1 cellular context compared by ENCODE assay signal in genomic region chr12:12561305-12562015, GRCh38.
TF ChIP-seq lines count a peak whose summit lies in the region.

No MANE protein-coding gene starts in this region.

TF ChIP-seq in HepG2, 621 proteins besides CTCF, POLR2A, EP300 and RAD21 (continued from another document and continues in another):
- peak; percentile 68; the same call in 1 of the 2 replicates for TF ChIP-seq NFAT5 (CRISPR knock-in tag; IDR thresholded peaks at IDR 0.05)
- TF ChIP-seq ZNF501 (CRISPR knock-in tag; IDR thresholded peaks at IDR 0.05) = peak; percentile 63
- TF ChIP-seq ZFY (CRISPR knock-in tag; IDR thresholded peaks at IDR 0.05) = peak; percentile 84
- 0 out of 2 replicates have a peak, but pooled peaks have one; percentile 19 for TF ChIP-seq AHR (CRISPR knock-in tag; IDR thresholded peaks at IDR 0.05)
- TF ChIP-seq SPEN (CRISPR knock-in tag; IDR thresholded peaks at IDR 0.05; ENCODE audit: low read depth) = 0 out of 2 replicates have a peak, but pooled peaks have one; percentile 25
- TF ChIP-seq BHLHE40 (IDR thresholded peaks at IDR 0.05; ENCODE audit: low read length) = peak; percentile 4; the same call in 1 of the 2 replicates
- no peak for TF ChIP-seq NFRKB (IDR thresholded peaks at IDR 0.05)
- peak; percentile 69; the same call in 1 of the 2 replicates for TF ChIP-seq TMF1 (CRISPR knock-in tag; IDR thresholded peaks at IDR 0.05; ENCODE audit: low read depth)
- TF ChIP-seq CCDC6 (CRISPR knock-in tag; IDR thresholded peaks at IDR 0.05) = no peak; the same call in 1 of the 2 replicates
- no peak for TF ChIP-seq KAT8 (CRISPR knock-in tag; IDR thresholded peaks at IDR 0.05)
- TF ChIP-seq ZNF709 (CRISPR knock-in tag; IDR thresholded peaks at IDR 0.05) = peak; percentile 19; the same call in 1 of the 2 replicates
- peak; percentile 69 for TF ChIP-seq ZNF687 (CRISPR knock-in tag; IDR thresholded peaks at IDR 0.05)
- 0 out of 2 replicates have a peak, but pooled peaks have one; percentile 18 for TF ChIP-seq ZNF503 (CRISPR knock-in tag; IDR thresholded peaks at IDR 0.05)
- peak; percentile 62 for TF ChIP-seq MAX (IDR thresholded peaks at IDR 0.05)
- TF ChIP-seq YEATS4 (CRISPR knock-in tag; IDR thresholded peaks at IDR 0.05; ENCODE audit: borderline replicate concordance) = peak; percentile 48
- 0 out of 2 replicates have a peak, but pooled peaks have one; percentile 17 for TF ChIP-seq NR2C2 (CRISPR knock-in tag; IDR thresholded peaks at IDR 0.05; ENCODE audit: borderline replicate concordance)
- no peak for TF ChIP-seq ZNF382 (CRISPR knock-in tag; IDR thresholded peaks at IDR 0.05; ENCODE audit: borderline replicate concordance)
- TF ChIP-seq PAF1 (CRISPR knock-in tag; IDR thresholded peaks at IDR 0.05) = no peak
- 0 out of 2 replicates have a peak, but pooled peaks have one; percentile 40 for TF ChIP-seq ZNF670 (CRISPR knock-in tag; IDR thresholded peaks at IDR 0.05; ENCODE audit: borderline replicate concordance)
- peak; percentile 15; the same call in 1 of the 2 replicates for TF ChIP-seq SIN3A (IDR thresholded peaks at IDR 0.05; ENCODE audit: borderline replicate concordance, low read depth, low read length)
- TF ChIP-seq ZBTB37 (CRISPR knock-in tag; IDR thresholded peaks at IDR 0.05) = no peak
- TF ChIP-seq ZFX (CRISPR knock-in tag; IDR thresholded peaks at IDR 0.05; ENCODE audit: low read depth) = peak; percentile 62; the same call in 1 of the 2 replicates
- TF ChIP-seq ZNF431 (CRISPR knock-in tag; IDR thresholded peaks at IDR 0.05; ENCODE audit: borderline replicate concordance, low read depth) = no peak
- no peak for TF ChIP-seq REST (IDR thresholded peaks at IDR 0.05; ENCODE audit: borderline replicate concordance in 1 of 2, low read depth in 1 of 2, low read length in 2 of 2)
- peak; percentile 52; the same call in 1 of the 2 replicates for TF ChIP-seq ARNTL (CRISPR knock-in tag; IDR thresholded peaks at IDR 0.05)
- peak; percentile 93 for TF ChIP-seq UBTF (CRISPR knock-in tag; IDR thresholded peaks at IDR 0.05)
- peak; percentile 70; the same call in 1 of the 2 replicates for TF ChIP-seq SRY (CRISPR knock-in tag; IDR thresholded peaks at IDR 0.05)
- TF ChIP-seq ZSCAN31 (CRISPR knock-in tag; IDR thresholded peaks at IDR 0.05; ENCODE audit: low read depth) = peak; percentile 52; the same call in 1 of the 2 replicates
- TF ChIP-seq HES4 (CRISPR knock-in tag; IDR thresholded peaks at IDR 0.05; ENCODE audit: borderline replicate concordance) = peak; percentile 72; the same call in 1 of the 2 replicates
- TF ChIP-seq REPIN1 (CRISPR knock-in tag; IDR thresholded peaks at IDR 0.05; ENCODE audit: borderline replicate concordance, low read depth) = 0 out of 2 replicates have a peak, but pooled peaks have one; percentile 14
- TF ChIP-seq MAF1 (CRISPR knock-in tag; IDR thresholded peaks at IDR 0.05; ENCODE audit: borderline replicate concordance) = no peak
- TF ChIP-seq AGO2 (optimal IDR thresholded peaks at IDR 0.05; ENCODE audit: low read depth, low read length) = peak; percentile 97
- TF ChIP-seq CREB3 (CRISPR knock-in tag; IDR thresholded peaks at IDR 0.05) = peak; percentile 87
- TF ChIP-seq RBM22 (optimal IDR thresholded peaks at IDR 0.05; ENCODE audit: low read length) = peak; percentile 93
- peak; percentile 91 for TF ChIP-seq RBFOX2 (IDR thresholded peaks at IDR 0.05; ENCODE audit: low read depth, low read length)
- peak; percentile 63 for TF ChIP-seq PHF8 (CRISPR knock-in tag; IDR thresholded peaks at IDR 0.05)
- peak; percentile 24; the same call in 1 of the 2 replicates for TF ChIP-seq ZNF263 (CRISPR knock-in tag; IDR thresholded peaks at IDR 0.05)
- peak; percentile 77; the same call in 1 of the 2 replicates for TF ChIP-seq SMYD3 (CRISPR knock-in tag; IDR thresholded peaks at IDR 0.05)
- TF ChIP-seq ZSCAN12 (CRISPR knock-in tag; IDR thresholded peaks at IDR 0.05) = no peak
